In the genomic region with DNA sequence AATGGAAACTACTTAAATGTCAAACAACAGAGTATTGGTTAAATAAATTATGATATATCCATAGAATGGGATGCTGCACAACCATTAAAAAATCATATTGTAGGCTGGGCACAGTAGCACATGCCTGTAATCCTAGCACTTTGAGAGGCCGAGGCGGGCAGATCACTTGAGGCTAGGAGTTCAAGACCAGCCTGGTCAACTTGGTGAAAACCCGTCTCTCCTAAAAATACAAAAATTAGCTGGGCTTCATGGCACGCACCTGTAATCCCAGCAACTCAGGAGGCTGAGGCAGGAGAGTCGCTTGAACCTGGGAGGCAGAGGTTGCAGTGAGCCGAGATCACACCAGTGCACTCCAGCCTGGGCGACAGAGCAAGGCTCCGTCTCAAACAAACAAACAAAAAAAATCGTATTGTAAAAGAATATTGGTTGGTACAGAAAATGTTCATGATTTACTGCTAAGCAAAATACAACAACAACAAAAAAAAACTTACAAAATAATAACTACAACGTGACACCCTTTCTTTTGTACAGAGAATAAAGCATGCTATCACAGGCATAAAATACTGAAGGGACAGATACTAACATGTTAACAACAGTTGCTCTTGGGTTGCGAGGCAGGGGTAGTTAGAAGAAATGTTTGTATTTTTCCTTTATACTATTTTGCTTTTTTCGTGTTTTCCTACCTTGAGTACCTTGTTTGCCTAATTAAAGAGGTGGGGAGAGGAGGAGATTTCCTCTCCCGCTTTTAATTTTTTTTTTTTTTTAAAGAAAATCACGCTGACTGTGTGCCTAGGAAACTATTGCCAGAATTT, we compare ENCODE assay signal across 8 cellular contexts. TPM values are rescaled to one million over a fixed set of nuclear protein-coding genes. Genes with fewer than 3 reads are reported as not detected.
DNase-seq lines count a peak whose midpoint lies in the region; ATAC-seq, FAIRE-seq and TF ChIP-seq lines count a peak whose summit lies in the region.

No MANE protein-coding gene starts in this region.

- H3K27ac Mint-ChIP-seq in activated CD4-positive, alpha-beta T cell treated with anti-CD3 and anti-CD28 coated beads, Interleukin-2, amount 10 ng/mL, durations not matched to agents 24 days and 14 days, result no peak overlapping the region

- H3K27me3 ChIP-seq in HepG2 (ENCODE audit: control insufficient read depth in 1 of 2, insufficient read depth in 2 of 2, low read length in 2 of 2) (peaks cover 0 to 42% of the 10 kb centered on the region in 2 experiments; a peak in 4 of 5 replicates), thoracic aorta (replicated peaks; ENCODE audit: insufficient read depth) (no peaks in the 10 kb centered on the region)

- peaks cover 3% of the 10 kb centered on the region for H3K9me3 Mint-ChIP-seq in activated CD4-positive, alpha-beta T cell treated with anti-CD3 and anti-CD28 coated beads, Interleukin-2, amount 10 ng/mL, durations not matched to agents 24 days and 14 days

- peaks cover 4% of the 10 kb centered on the region for H3K36me3 Mint-ChIP-seq in activated CD4-positive, alpha-beta T cell treated with anti-CD3 and anti-CD28 coated beads, Interleukin-2, amount 10 ng/mL, durations not matched to agents 24 days and 14 days (ENCODE audit: low read depth)

- no peak for TF ChIP-seq RAD21 in HepG2 (CRISPR knock-in tag; IDR thresholded peaks at IDR 0.05)

- H2AFZ ChIP-seq in HepG2 (ENCODE audit: low read length), result peak overlapping the region; percentile 29

- POLR2A ChIA-PET in HepG2 (lab: Yijun Ruan, JAX), result no interaction called here

- BruUV-seq in HepG2 (replicated peaks; lab: Mats Ljungman, UMichigan), result no TSS peak

- H3K4me1 ChIP-seq in HepG2 (ENCODE audit: insufficient read depth, low read length) (peaks cover 7% of the 10 kb centered on the region), thoracic aorta (ENCODE audit: control insufficient read depth in 1 of 2, low read depth in 2 of 2) (peaks cover 16 to 52% of the 10 kb centered on the region in 2 donors)

- no peaks in the 10 kb centered on the region for H3K36me3 ChIP-seq in HepG2 (replicated peaks in 1 of 2; ENCODE audit: control insufficient read depth in 1 of 2, insufficient read depth in 2 of 2, low read length in 2 of 2)
- H3K36me3 ChIP-seq in thoracic aorta, result no peaks in the 10 kb centered on the region

- no peak for TF ChIP-seq EP300 in HepG2 (IDR thresholded peaks at IDR 0.05; ENCODE audit: low read depth in 2 of 2, low read length in 2 of 2)
- TF ChIP-seq EP300 in HepG2 (CRISPR knock-in tag; IDR thresholded peaks at IDR 0.05; ENCODE audit: borderline replicate concordance), result no peak

- peaks cover 27% of the 10 kb centered on the region for H3K4me1 Mint-ChIP-seq in activated CD4-positive, alpha-beta T cell treated with anti-CD3 and anti-CD28 coated beads, Interleukin-2, amount 10 ng/mL, durations not matched to agents 24 days and 14 days

- DNase-seq in activated CD4-positive, alpha-beta T cell treated with anti-CD3 and anti-CD28 coated beads, Interleukin-2, amount 10 ng/mL, durations not matched to agents 24 days and 14 days, result no peak
- DNase-seq in activated CD4-positive, alpha-beta T cell treated with anti-CD3 and anti-CD28 coated beads for 48 hours, result no peak
- DNase-seq in HepG2 (ENCODE audit: low spot score) (no peak), thoracic aorta (ENCODE audit: low spot score) (no peak), HuH-7.5 (ENCODE audit: low spot score) (no peak), NCI-H2081 treated with DMSO at 0.1 percent for 48 hours (lab: John Stamatoyannopoulos, UW) (no peak)
- no peak for DNase-seq in stimulated activated naive CD4-positive, alpha-beta T cell (lab: John Stamatoyannopoulos, UW)

- in situ Hi-C loops in HepG2 (cut with HindIII; ENCODE audit: extremely low pct_ligation_motif_present, low pct_unique_long_range_greater_than_20kb), result no loop called here

- H3K79me2 ChIP-seq in HepG2 (ENCODE audit: insufficient read depth, low read length), result no peaks in the 10 kb centered on the region

- TF ChIP-seq POLR2A in HepG2 (IDR thresholded peaks at IDR 0.05; ENCODE audit: insufficient read depth in 1 of 2, low read depth in 2 of 2, low read length in 2 of 2), result no peak

- no peak for TF ChIP-seq CTCF in HepG2 (CRISPR knock-in tag; IDR thresholded peaks at IDR 0.05)
- TF ChIP-seq CTCF in thoracic aorta (IDR thresholded peaks at IDR 0.05), result no peak

- WGBS in HepG2 (ENCODE audit: low lambda C conversion rate), result 46% methylated on average over 14 of the region's 14 CpGs

- H3K4me3 ChIP-seq in HepG2 (replicated peaks in 1 of 3; ENCODE audit: insufficient read depth in 1 of 3, low read depth in 2 of 3, low read length in 3 of 3) (peak overlapping the region in 2 of 3 experiments; percentile 58 to 77; a peak in 5 of 6 replicates), thoracic aorta (peak overlapping the region; percentile 78)

- H3K27ac ChIP-seq in angular gyrus (ENCODE audit: low read depth, low read length) (peak overlapping the region; percentile 79), HepG2 (ENCODE audit: extremely low read length, insufficient read depth, low read length) (no peak overlapping the region), thoracic aorta (peak overlapping the region; percentile 82)

- H3K4me2 ChIP-seq in HepG2 (ENCODE audit: low read depth, low read length), result peak overlapping the region; percentile 94

- no peaks in the 10 kb centered on the region for H4K20me1 ChIP-seq in HepG2 (ENCODE audit: insufficient read depth, low read length)

- ATAC-seq in HepG2, result no peak
- ATAC-seq in thoracic aorta (ENCODE audit: insufficient number of reproducible peaks, low FRiP score, low read depth), result no peak

- H3K9me3 ChIP-seq in HepG2 (ENCODE audit: low read length) (no peaks in the 10 kb centered on the region), thoracic aorta (no peaks in the 10 kb centered on the region)

- H3K4me3 Mint-ChIP-seq in activated CD4-positive, alpha-beta T cell treated with anti-CD3 and anti-CD28 coated beads, Interleukin-2, amount 10 ng/mL, durations not matched to agents 24 days and 14 days, result peak overlapping the region; percentile 81

- FAIRE-seq in HepG2 (lab: Jason Lieb, UNC), result no peak

- CTCF ChIA-PET in HepG2 (lab: Yijun Ruan, JAX; ENCODE audit: low intra/inter-chr PET ratio, low total read pairs), result no interaction called here

- peaks cover 32% of the 10 kb centered on the region for H3K27me3 Mint-ChIP-seq in activated CD4-positive, alpha-beta T cell treated with anti-CD3 and anti-CD28 coated beads, Interleukin-2, amount 10 ng/mL, durations not matched to agents 24 days and 14 days

- intact Hi-C loops in activated CD4-positive, alpha-beta T cell treated with anti-CD3 and anti-CD28 coated beads, Interleukin-2, amount 10 ng/mL, durations not matched to agents 24 days and 14 days (cut with micrococcal nuclease), result no loop called here
- intact Hi-C loops in HepG2 (cut with micrococcal nuclease; ENCODE audit: unreplicated experiment), result no loop called here

- H3K9ac ChIP-seq in HepG2 (ENCODE audit: insufficient read depth, low read depth, low read length), result peak overlapping the region; percentile 49; the same call in 1 of the 2 replicates

TF ChIP-seq in HepG2, 621 proteins besides CTCF, POLR2A, EP300 and RAD21 (continues in another document):
- no peak for TF ChIP-seq RFX5 (IDR thresholded peaks at IDR 0.05; ENCODE audit: low read depth, low read length)
- TF ChIP-seq CBX2 (IDR thresholded peaks at IDR 0.05; ENCODE audit: low read depth, low read length), result peak; percentile 82
- TF ChIP-seq CBX2 (CRISPR knock-in tag; IDR thresholded peaks at IDR 0.05; ENCODE audit: low read depth), result no peak
- no peak for TF ChIP-seq SOX6 (IDR thresholded peaks at IDR 0.05)
- TF ChIP-seq SOX6 (CRISPR knock-in tag; IDR thresholded peaks at IDR 0.05), result no peak
- no peak for TF ChIP-seq ZNF75D (CRISPR knock-in tag; IDR thresholded peaks at IDR 0.05; ENCODE audit: borderline replicate concordance)
- TF ChIP-seq, protein P1, sequence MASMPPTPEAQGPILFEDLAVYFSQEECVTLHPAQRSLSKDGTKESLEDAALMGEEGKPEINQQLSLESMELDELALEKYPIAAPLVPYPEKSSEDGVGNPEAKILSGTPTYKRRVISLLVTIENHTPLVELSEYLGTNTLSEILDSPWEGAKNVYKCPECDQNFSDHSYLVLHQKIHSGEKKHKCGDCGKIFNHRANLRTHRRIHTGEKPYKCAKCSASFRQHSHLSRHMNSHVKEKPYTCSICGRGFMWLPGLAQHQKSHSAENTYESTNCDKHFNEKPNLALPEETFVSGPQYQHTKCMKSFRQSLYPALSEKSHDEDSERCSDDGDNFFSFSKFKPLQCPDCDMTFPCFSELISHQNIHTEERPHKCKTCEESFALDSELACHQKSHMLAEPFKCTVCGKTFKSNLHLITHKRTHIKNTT (CRISPR knock-in tag; IDR thresholded peaks at IDR 0.05), result no peak
- no peak for TF ChIP-seq ZC3H13 (CRISPR knock-in tag; IDR thresholded peaks at IDR 0.05)
- 0 out of 2 replicates have a peak, but pooled peaks have one; percentile 19 for TF ChIP-seq KLF12 (CRISPR knock-in tag; IDR thresholded peaks at IDR 0.05; ENCODE audit: borderline replicate concordance)

RNA-seq across cellular contexts. Expression of a gene that starts 21.3 kb away (rescaled TPM):
- 78.9 and 80.6 TPM in 2 replicates for total RNA-seq in activated CD4-positive, alpha-beta T cell treated with anti-CD3 and anti-CD28 coated beads, Interleukin-2, amount 10 ng/mL, durations not matched to agents 24 days and 14 days
- total RNA-seq in HepG2 (2016; rRNA removed; fragmentation: Illumina TruSeq; extraction: Trizol) (44.1 and 62.9 TPM in 2 replicates), thoracic aorta (10 to 100 TPM; 39.4 to 47.8 TPM)
- 17.9 and 20.2 TPM in 2 replicates for total RNA-seq in HepG2 (2016; cell fraction: cytosol; rRNA removed; fragmentation: Illumina TruSeq; extraction: Trizol; ENCODE audit: low read depth)
- 44.0 and 58.1 TPM in 2 replicates for total RNA-seq in HepG2 (2016; cell fraction: insoluble cytoplasmic fraction; rRNA removed; fragmentation: Illumina TruSeq; extraction: Trizol)
- 46.2 and 47.5 TPM in 2 replicates for total RNA-seq in HepG2 (2016; cell fraction: membrane; rRNA removed; fragmentation: Illumina TruSeq; extraction: Trizol)
- total RNA-seq in HepG2 (2016; cell fraction: nucleus; rRNA removed; fragmentation: Illumina TruSeq; extraction: Trizol), result 21.7 and 27.0 TPM in 2 replicates
- polyA plus RNA-seq in HepG2 (2011; rRNA removed), result 14.7 and 19.0 TPM in 2 replicates
- 9.2 and 13.5 TPM in 2 replicates for polyA plus RNA-seq in HepG2 (2011; cell fraction: cytosol; rRNA removed)
- polyA plus RNA-seq in HepG2 (2011; cell fraction: nucleus; rRNA removed), result 4.5 and 5.4 TPM in 2 replicates
- polyA plus RNA-seq in HepG2 (2012), result 27.4 and 29.6 TPM in 2 replicates
- polyA plus RNA-seq in HepG2 (2016; cell fraction: cytosol; fragmentation: Illumina TruSeq; extraction: Trizol; ENCODE audit: low read depth), result 14.3 and 16.0 TPM in 2 replicates
- polyA plus RNA-seq in HepG2 (2016; cell fraction: insoluble cytoplasmic fraction; fragmentation: Illumina TruSeq; extraction: Trizol; ENCODE audit: low read depth), result 57.4 and 61.1 TPM in 2 replicates
- polyA plus RNA-seq in HepG2 (2016; cell fraction: membrane; fragmentation: Illumina TruSeq; extraction: Trizol; ENCODE audit: low read depth), result 32.5 and 36.1 TPM in 2 replicates
- 23.4 and 25.5 TPM in 2 replicates for polyA plus RNA-seq in HepG2 (2016; cell fraction: nucleus; fragmentation: Illumina TruSeq; extraction: Trizol; ENCODE audit: insufficient read depth, low read depth)
- 4.5 and 6.2 TPM in 2 replicates for polyA minus RNA-seq in HepG2 (2011; rRNA and poly(A)+ RNA removed; ENCODE audit: low replicate concordance)
- 24.5 and 25.1 TPM in 2 replicates for polyA minus RNA-seq in HepG2 (2011; cell fraction: cytosol; rRNA and poly(A)+ RNA removed)
- polyA minus RNA-seq in HepG2 (2011; cell fraction: nucleus; rRNA and poly(A)+ RNA removed), result 21.0 and 24.1 TPM in 2 replicates
